ENCODE assay signal across 1 cellular context in genomic region chr21:29175408-29176147, GRCh38.
A peak's percentile ranks its signal among the peaks of the same experiment; 100 is the strongest.
TF ChIP-seq lines count a peak whose summit lies in the region.

No MANE protein-coding gene starts in this region.

TF ChIP-seq in HepG2, 621 proteins besides CTCF, POLR2A, EP300 and RAD21 (continued from another document and continues in another):
- TF ChIP-seq ZNF251 (CRISPR knock-in tag; IDR thresholded peaks at IDR 0.05) (no peak), ZNF616 (CRISPR knock-in tag; IDR thresholded peaks at IDR 0.05; ENCODE audit: low read depth) (no peak), HHEX (CRISPR knock-in tag; IDR thresholded peaks at IDR 0.05) (no peak), NRL (CRISPR knock-in tag; IDR thresholded peaks at IDR 0.05; ENCODE audit: borderline replicate concordance) (no peak), CBX2 (IDR thresholded peaks at IDR 0.05; ENCODE audit: low read depth, low read length) (no peak), CBX2 (CRISPR knock-in tag; IDR thresholded peaks at IDR 0.05; ENCODE audit: low read depth) (no peak), ZFP36 (IDR thresholded peaks at IDR 0.05; ENCODE audit: borderline replicate concordance, low read depth, low read length, partially characterized antibody) (no peak), SOX5 (CRISPR knock-in tag; IDR thresholded peaks at IDR 0.05; ENCODE audit: borderline replicate concordance) (peak; percentile 84), ZBTB49 (CRISPR knock-in tag; IDR thresholded peaks at IDR 0.05; ENCODE audit: borderline replicate concordance) (no peak), CSRNP1 (CRISPR knock-in tag; IDR thresholded peaks at IDR 0.05) (no peak), NFE2 (CRISPR knock-in tag; IDR thresholded peaks at IDR 0.05) (no peak), SKI (IDR thresholded peaks at IDR 0.05; ENCODE audit: partially characterized antibody) (peak; percentile 26), RARA (CRISPR knock-in tag; IDR thresholded peaks at IDR 0.05) (peak; percentile 58), KDM6A (CRISPR knock-in tag; IDR thresholded peaks at IDR 0.05; ENCODE audit: low read depth) (no peak), NFIC (IDR thresholded peaks at IDR 0.05; ENCODE audit: low read length) (peak; percentile 32; the same call in 1 of the 2 replicates), AHR (CRISPR knock-in tag; IDR thresholded peaks at IDR 0.05) (no peak), ZBTB10 (CRISPR knock-in tag; IDR thresholded peaks at IDR 0.05; ENCODE audit: borderline replicate concordance) (no peak), FOXP1 (IDR thresholded peaks at IDR 0.05) (0 out of 2 replicates have a peak, but pooled peaks have one; percentile 33), FOXP1 (CRISPR knock-in tag; IDR thresholded peaks at IDR 0.05) (peak; percentile 98), HNF1B (CRISPR knock-in tag; IDR thresholded peaks at IDR 0.05) (no peak), ZNF549 (CRISPR knock-in tag; IDR thresholded peaks at IDR 0.05) (no peak), ATF4 (CRISPR knock-in tag; IDR thresholded peaks at IDR 0.05) (peak in 1 of 2 experiments; percentile 40; a peak in 1 of 4 replicates), TBX3 (IDR thresholded peaks at IDR 0.05; ENCODE audit: borderline replicate concordance) (no peak), ARID3A (IDR thresholded peaks at IDR 0.05; ENCODE audit: low read depth, low read length) (peak; percentile 75; the same call in 1 of the 2 replicates), WIZ (CRISPR knock-in tag; IDR thresholded peaks at IDR 0.05) (no peak), NR2F6 (IDR thresholded peaks at IDR 0.05) (no peak), NR2F6 (CRISPR knock-in tag; IDR thresholded peaks at IDR 0.05) (no peak), ZNF382 (CRISPR knock-in tag; IDR thresholded peaks at IDR 0.05; ENCODE audit: borderline replicate concordance) (no peak), ZNF749 (CRISPR knock-in tag; IDR thresholded peaks at IDR 0.05; ENCODE audit: borderline replicate concordance) (no peak), SNRNP70 (IDR thresholded peaks at IDR 0.05; ENCODE audit: low read depth, low read length) (no peak), FOXO1 (CRISPR knock-in tag; IDR thresholded peaks at IDR 0.05) (peak; percentile 41; the same call in 1 of the 2 replicates), NFE2L1 (CRISPR knock-in tag; IDR thresholded peaks at IDR 0.05; ENCODE audit: borderline replicate concordance) (no peak), RFX3 (CRISPR knock-in tag; IDR thresholded peaks at IDR 0.05) (no peak), BCL3 (CRISPR knock-in tag; IDR thresholded peaks at IDR 0.05) (no peak), BRF2 (CRISPR knock-in tag; IDR thresholded peaks at IDR 0.05) (no peak), FOXC1 (CRISPR knock-in tag; IDR thresholded peaks at IDR 0.05; ENCODE audit: borderline replicate concordance) (no peak), ZMAT3 (CRISPR knock-in tag; conservative IDR thresholded peaks at IDR 0.05) (no peak), LBX2 (CRISPR knock-in tag; IDR thresholded peaks at IDR 0.05; ENCODE audit: borderline replicate concordance) (no peak), ZNF142 (CRISPR knock-in tag; IDR thresholded peaks at IDR 0.05) (no peak), ZNF768 (CRISPR knock-in tag; IDR thresholded peaks at IDR 0.05) (no peak), GTF2F1 (IDR thresholded peaks at IDR 0.05; ENCODE audit: low read length) (no peak)
